Comparison of ENCODE assay signal across 9 cellular contexts in genomic region chr19:48364564-48365363, GRCh38. TPM values are rescaled to one million over a fixed set of nuclear protein-coding genes. Genes with fewer than 3 reads are reported as not detected.
DNase-seq lines count a peak whose midpoint lies in the region; ATAC-seq, FAIRE-seq and TF ChIP-seq lines count a peak whose summit lies in the region.
"Had no signal": no experiment of that assay in that cellular context is flagged by ENCODE, and none has a peak within 500 bp of the region (broad histone marks: within the 10 kb centered on the region; RNA-seq: fewer than 3 reads in every experiment).

No MANE protein-coding gene starts in this region.

- in situ Hi-C loops in K562 (cut with MboI) (no loop called here), G401 (cut with HindIII; ENCODE audit: low sequenced_read_pairs) (no loop called here)

- ATAC-seq in left ventricle myocardium superior (no peak), K562 (no peak)

- TF ChIP-seq EP300 in K562 (IDR thresholded peaks at IDR 0.05; ENCODE audit: low read length): no peak

- H3K9ac ChIP-seq in K562 (ENCODE audit: insufficient read depth in 1 of 2, low read depth in 2 of 2, low read length in 2 of 2) (peak overlapping the region; percentile 61 to 76), mesendoderm (ENCODE audit: low read length) (peak overlapping the region; percentile 68)

- POLR2A ChIA-PET in K562 (lab: Yijun Ruan, JAX): interaction anchor here (0.6 to 2.5 kb wide), 8 partner anchors 8 to 358 kb away, joined by 3 to 13 read pairs (median 4); partner anchors contain the start of gene KDELR1

- DNase-seq in left ventricle myocardium inferior: no peak
- DNase-seq in left ventricle myocardium superior: no peak
- DNase-seq in K562 (ENCODE audit: extremely low read depth in 1 of 4, low spot score in 3 of 4): no peak
- no peak for DNase-seq in mesendoderm
- peak; percentile 25 to 28 for DNase-seq in uterus
- DNase-seq in NCI-H128 (lab: John Stamatoyannopoulos, UW; ENCODE audit: unreplicated experiment): no peak
- DNase-seq in SKM-1 treated with dmso at 0.1 percent for 144 hours (lab: John Stamatoyannopoulos, UW; ENCODE audit: unreplicated experiment): no peak
- no peak for DNase-seq in G401 (ENCODE audit: low spot score)

- H4K5ac ChIP-seq in mesendoderm (ENCODE audit: low read length): no peak overlapping the region

- no peak overlapping the region for H2BK120ac ChIP-seq in mesendoderm (ENCODE audit: low read depth, low read length)

- no peak for TF ChIP-seq CTCF in left ventricle myocardium inferior (IDR thresholded peaks at IDR 0.05; ENCODE audit: borderline replicate concordance)
- no peak for TF ChIP-seq CTCF in K562 (IDR thresholded peaks at IDR 0.05 in 2 of 3, conservative IDR thresholded peaks at IDR 0.05 in 1 of 3; ENCODE audit: insufficient read depth in 2 of 3, low read depth in 1 of 3, low read length in 3 of 3)
- no peak for TF ChIP-seq CTCF in uterus (IDR thresholded peaks at IDR 0.05)

- TF ChIP-seq RAD21 in K562 (CRISPR knock-in tag; conservative IDR thresholded peaks at IDR 0.05 in 1 of 2, IDR thresholded peaks at IDR 0.05 in 1 of 2): no peak

- H3K18ac ChIP-seq in mesendoderm (ENCODE audit: low read length): peak overlapping the region; percentile 12

- WGBS in K562 (ENCODE audit: insufficient coverage, low coverage, missing lambda C conversion rate): 30% methylated on average over 10 of the region's 12 CpGs
- WGBS in mesendoderm (ENCODE audit: extremely low coverage, insufficient coverage, low lambda C conversion rate): no CpG with 5 or more reads among the region's 12 CpGs

- intact Hi-C loops in left ventricle myocardium inferior (cut with micrococcal nuclease) (no loop called here), left ventricle myocardium superior (cut with micrococcal nuclease) (no loop called here), K562 (cut with micrococcal nuclease) (loop anchor here (2.0 to 5.0 kb wide), 3 partner anchors 26 to 42 kb away; partner anchors contain the start of gene KDELR1), uterus (cut with DNase I; ENCODE audit: low total_unique reads) (no loop called here)

- no peaks in the 10 kb centered on the region for H3K79me1 ChIP-seq in mesendoderm (ENCODE audit: low read length)

- H3K4me2 ChIP-seq in K562 (ENCODE audit: insufficient read depth, low read length) (peak overlapping the region; percentile 74), mesendoderm (ENCODE audit: low read length) (peak overlapping the region; percentile 77)

- peak overlapping the region; percentile 88 for H3K56ac ChIP-seq in mesendoderm (ENCODE audit: low read length)

- no peak overlapping the region for H2BK15ac ChIP-seq in mesendoderm (replicated peaks; ENCODE audit: low read depth)

- TF ChIP-seq POLR2A in K562 (conservative IDR thresholded peaks at IDR 0.05) (no peak; the same call in none of the 2 replicates), uterus (IDR thresholded peaks at IDR 0.05) (no peak)

- FAIRE-seq in K562 (lab: Jason Lieb, UNC): no peak

- peak overlapping the region; percentile 88 for H2AFZ ChIP-seq in K562 (ENCODE audit: low read depth, low read length)

- no peak overlapping the region for H3K4ac ChIP-seq in mesendoderm (ENCODE audit: low read depth, low read length)

- H3K27me3 ChIP-seq in left ventricle myocardium inferior (ENCODE audit: low read depth) (no peaks in the 10 kb centered on the region), K562 (ENCODE audit: control insufficient read depth in 2 of 2, insufficient read depth in 2 of 2, low read length in 2 of 2) (no peaks in the 10 kb centered on the region), mesendoderm (ENCODE audit: insufficient read depth, low read length, poor library complexity) (no peaks in the 10 kb centered on the region), uterus (no peaks in the 10 kb centered on the region)
- H3K27me3 ChIP-seq: MG63 had no signal

- no peaks in the 10 kb centered on the region for H3K9me1 ChIP-seq in K562 (ENCODE audit: control insufficient read depth, insufficient read depth, low read length)

- no peaks in the 10 kb centered on the region for H4K20me1 ChIP-seq in K562 (replicated peaks; ENCODE audit: control insufficient read depth, insufficient read depth, low read length)

- no peak overlapping the region for H2BK5ac ChIP-seq in mesendoderm (ENCODE audit: low read length)

- H3K4me1 ChIP-seq in left ventricle myocardium inferior (peaks cover 11% of the 10 kb centered on the region), K562 (replicated peaks in 1 of 2; ENCODE audit: control insufficient read depth in 2 of 2, insufficient read depth in 2 of 2, low read length in 2 of 2) (peaks cover 8 to 29% of the 10 kb centered on the region in 2 experiments), mesendoderm (ENCODE audit: control insufficient read depth, low read depth, low read length) (peaks cover 3% of the 10 kb centered on the region), uterus (peaks cover 0 to 5% of the 10 kb centered on the region in 2 donors)

- H3K36me3 ChIP-seq in left ventricle myocardium inferior: peaks cover 5% of the 10 kb centered on the region
- H3K36me3 ChIP-seq in K562 (ENCODE audit: control insufficient read depth, insufficient read depth, low read length): peaks cover 3% of the 10 kb centered on the region; the same call in 2 of the 3 replicates
- H3K36me3 ChIP-seq in mesendoderm (ENCODE audit: control insufficient read depth, insufficient read depth, low read length): no peaks in the 10 kb centered on the region
- no peaks in the 10 kb centered on the region for H3K36me3 ChIP-seq in uterus

- no peaks in the 10 kb centered on the region for H3K9me3 ChIP-seq in left ventricle myocardium inferior (replicated peaks)
- H3K9me3 ChIP-seq in K562 (replicated peaks; ENCODE audit: control insufficient read depth, insufficient read depth, low read depth, low read length): no peaks in the 10 kb centered on the region
- no peaks in the 10 kb centered on the region for H3K9me3 ChIP-seq in uterus
- H3K9me3 ChIP-seq: MG63 had no signal

- H3K79me2 ChIP-seq in K562 (ENCODE audit: control insufficient read depth, insufficient read depth, low read length) (peaks cover 4% of the 10 kb centered on the region; the same call in 1 of the 3 replicates), mesendoderm (ENCODE audit: control insufficient read depth, insufficient read depth, low read length) (no peaks in the 10 kb centered on the region)

- H3K27ac ChIP-seq in left ventricle myocardium inferior (replicated peaks) (peak overlapping the region; percentile 95), K562 (ENCODE audit: extremely low read depth, low read depth, low read length) (peak overlapping the region; percentile 83), mesendoderm (ENCODE audit: low read depth, low read length) (no peak overlapping the region), uterus (peak overlapping the region; percentile 95 to 97)

- TSS peak; percentile 98 for BruUV-seq in K562 (replicated peaks; lab: Mats Ljungman, UMichigan)

- H3K4me3 ChIP-seq in left ventricle myocardium inferior: peak overlapping the region; percentile 79
- H3K4me3 ChIP-seq in K562: peak overlapping the region; percentile 23
- H3K4me3 ChIP-seq in mesendoderm (ENCODE audit: low read length): no peak overlapping the region
- peak overlapping the region in 1 of 2 donors; percentile 25 for H3K4me3 ChIP-seq in uterus

- CTCF ChIA-PET in K562 (lab: Yijun Ruan, JAX; ENCODE audit: low intra/inter-chr PET ratio): no interaction called here

- no peak overlapping the region for H3K23ac ChIP-seq in mesendoderm (ENCODE audit: low read length)

- H2AK5ac ChIP-seq in mesendoderm (ENCODE audit: low read length): peak overlapping the region; percentile 74

- peak overlapping the region; percentile 76 for H4K8ac ChIP-seq in mesendoderm (ENCODE audit: low read depth, low read length)

RNA-seq across cellular contexts. Expression of gene SYNGR4, which starts 0.6 kb away (rescaled TPM):
- total RNA-seq in left ventricle myocardium inferior (not detected), left ventricle myocardium superior (not detected), K562 (2014; rRNA removed) (not detected in 2 replicates), K562 (2014; rRNA removed; fragmentation: Illumina TruSeq; extraction: Trizol) (not detected in 2 replicates), K562 (2015; rRNA removed; fragmentation: Illumina TruSeq; extraction: Trizol) (not detected in 2 replicates), K562 (2021) (not detected in 2 replicates), uterus (not detected)
- not detected in 2 replicates for total RNA-seq in K562 (2011; cell fraction: chromatin; rRNA removed; ENCODE audit: low replicate concordance)
- total RNA-seq in K562 (2011; cell fraction: nucleolus; rRNA removed): not detected in 2 replicates
- total RNA-seq in K562 (2011; cell fraction: nucleoplasm; rRNA removed): not detected in 2 replicates
- polyA plus RNA-seq in K562 (2011; rRNA removed) (0.19 TPM in 1 of 2 replicates, not detected in the other), K562 (2014; fragmentation: Illumina TruSeq; extraction: Trizol) (0.28 TPM in 1 of 2 replicates, not detected in the other), K562 (2014; fragmentation: Nextera tagmentation; extraction: Ambion mirVana) (under 1 TPM in 1 of 2 experiments, not detected in 1; 0.14 TPM), K562 (2014; rRNA removed) (0.07 TPM in 1 of 2 replicates, not detected in the other)
- 0.07 and 0.09 TPM in 2 replicates for polyA plus RNA-seq in K562 (2011; cell fraction: cytosol; rRNA removed)
- not detected in 2 replicates for polyA plus RNA-seq in K562 (2011; cell fraction: nucleus; rRNA removed)
- polyA plus RNA-seq in K562 (2012): 0.22 and 0.46 TPM in 2 replicates
- polyA minus RNA-seq in K562 (2011; rRNA and poly(A)+ RNA removed): 0.21 TPM in 2 replicates
- not detected in 2 replicates for polyA minus RNA-seq in K562 (2011; cell fraction: cytosol; rRNA and poly(A)+ RNA removed)
- not detected in 2 replicates for polyA minus RNA-seq in K562 (2011; cell fraction: nucleus; rRNA and poly(A)+ RNA removed)
- polyA plus RNA-seq in mesendoderm (2013, experiment 1 of 2): 0.13 TPM
- polyA plus RNA-seq in mesendoderm (2013, experiment 2 of 2): 0.14 TPM
- not detected in 2 replicates for total RNA-seq in G401 (2014; rRNA removed; shearing (Covaris generic))

RNA-seq across cellular contexts. Expression of gene TMEM143, which starts 1.0 kb away (rescaled TPM):
- 108 TPM for total RNA-seq in left ventricle myocardium inferior
- total RNA-seq in left ventricle myocardium superior: 110 TPM
- 29.3 and 59.3 TPM in 2 replicates for total RNA-seq in K562 (2011; cell fraction: chromatin; rRNA removed; ENCODE audit: low replicate concordance)
- 38.5 and 49.2 TPM in 2 replicates for total RNA-seq in K562 (2011; cell fraction: nucleolus; rRNA removed)
- 33.1 and 37.4 TPM in 2 replicates for total RNA-seq in K562 (2011; cell fraction: nucleoplasm; rRNA removed)
- 2.3 and 5.1 TPM in 2 replicates for total RNA-seq in K562 (2014; rRNA removed)
- 0.96 and 1.9 TPM in 2 replicates for total RNA-seq in K562 (2014; rRNA removed; fragmentation: Illumina TruSeq; extraction: Trizol)
- total RNA-seq in K562 (2015; rRNA removed; fragmentation: Illumina TruSeq; extraction: Trizol): 2.5 and 4.3 TPM in 2 replicates
- 7.9 and 8.8 TPM in 2 replicates for total RNA-seq in K562 (2021)
- 6.6 and 12.4 TPM in 2 replicates for polyA plus RNA-seq in K562 (2011; rRNA removed)
- polyA plus RNA-seq in K562 (2011; cell fraction: cytosol; rRNA removed): 9.7 and 10.7 TPM in 2 replicates
- 52.1 and 58.7 TPM in 2 replicates for polyA plus RNA-seq in K562 (2011; cell fraction: nucleus; rRNA removed)
- polyA plus RNA-seq in K562 (2012): 5.2 and 12.0 TPM in 2 replicates
- polyA plus RNA-seq in K562 (2014; fragmentation: Illumina TruSeq; extraction: Trizol): 4.7 and 5.0 TPM in 2 replicates
- polyA plus RNA-seq in K562 (2014; fragmentation: Nextera tagmentation; extraction: Ambion mirVana): under 1 TPM; 0.66 to 0.67 TPM
- polyA plus RNA-seq in K562 (2014; rRNA removed): 7.2 and 7.8 TPM in 2 replicates
- 3.8 and 5.5 TPM in 2 replicates for polyA minus RNA-seq in K562 (2011; rRNA and poly(A)+ RNA removed)
- polyA minus RNA-seq in K562 (2011; cell fraction: cytosol; rRNA and poly(A)+ RNA removed): 10.0 and 12.9 TPM in 2 replicates
- polyA minus RNA-seq in K562 (2011; cell fraction: nucleus; rRNA and poly(A)+ RNA removed): 8.5 and 16.0 TPM in 2 replicates
- polyA plus RNA-seq in mesendoderm (2013, experiment 1 of 2): 4.8 TPM
- 4.9 TPM for polyA plus RNA-seq in mesendoderm (2013, experiment 2 of 2)
- 1 to 10 TPM in 3 of 4 donors, under 1 TPM in 1; 0.88 to 6.7 (median 5.8) TPM for total RNA-seq in uterus
- 7.4 and 9.8 TPM in 2 replicates for total RNA-seq in G401 (2014; rRNA removed; shearing (Covaris generic))

RNA-seq across cellular contexts. Expression of gene KDELR1, which starts 26.6 kb away (rescaled TPM):
- 68.4 TPM for total RNA-seq in left ventricle myocardium inferior
- 79.4 TPM for total RNA-seq in left ventricle myocardium superior
- 108 and 202 TPM in 2 replicates for total RNA-seq in K562 (2011; cell fraction: chromatin; rRNA removed; ENCODE audit: low replicate concordance)
- total RNA-seq in K562 (2011; cell fraction: nucleolus; rRNA removed): 194 and 232 TPM in 2 replicates
- total RNA-seq in K562 (2011; cell fraction: nucleoplasm; rRNA removed): 218 and 234 TPM in 2 replicates
- 54.2 and 66.1 TPM in 2 replicates for total RNA-seq in K562 (2014; rRNA removed)
- total RNA-seq in K562 (2014; rRNA removed; fragmentation: Illumina TruSeq; extraction: Trizol): 49.1 and 52.5 TPM in 2 replicates
- total RNA-seq in K562 (2015; rRNA removed; fragmentation: Illumina TruSeq; extraction: Trizol): 58.5 and 60.6 TPM in 2 replicates
- total RNA-seq in K562 (2021): 133 and 138 TPM in 2 replicates
- polyA plus RNA-seq in K562 (2011; rRNA removed): 82.9 and 185 TPM in 2 replicates
- polyA plus RNA-seq in K562 (2011; cell fraction: cytosol; rRNA removed): 130 and 145 TPM in 2 replicates
- polyA plus RNA-seq in K562 (2011; cell fraction: nucleus; rRNA removed): 95.0 and 123 TPM in 2 replicates
- 104 and 182 TPM in 2 replicates for polyA plus RNA-seq in K562 (2012)
- 165 and 185 TPM in 2 replicates for polyA plus RNA-seq in K562 (2014; fragmentation: Illumina TruSeq; extraction: Trizol)
- 10 to 100 TPM in 1 of 2 experiments, 1 to 10 TPM in 1; 6.1 to 11.1 TPM for polyA plus RNA-seq in K562 (2014; fragmentation: Nextera tagmentation; extraction: Ambion mirVana)
- 75.0 and 76.4 TPM in 2 replicates for polyA plus RNA-seq in K562 (2014; rRNA removed)
- polyA minus RNA-seq in K562 (2011; rRNA and poly(A)+ RNA removed): 42.4 and 68.6 TPM in 2 replicates
- 60.7 and 117 TPM in 2 replicates for polyA minus RNA-seq in K562 (2011; cell fraction: cytosol; rRNA and poly(A)+ RNA removed)
- polyA minus RNA-seq in K562 (2011; cell fraction: nucleus; rRNA and poly(A)+ RNA removed): 10.4 and 21.3 TPM in 2 replicates
- polyA plus RNA-seq in mesendoderm (2013, experiment 1 of 2): 243 TPM
- polyA plus RNA-seq in mesendoderm (2013, experiment 2 of 2): 238 TPM
- 100 to 1,000 TPM in 2 of 4 donors, 10 to 100 TPM in 2; 58.5 to 137 (median 89.3) TPM for total RNA-seq in uterus
- total RNA-seq in G401 (2014; rRNA removed; shearing (Covaris generic)): 137 and 145 TPM in 2 replicates

RNA-seq across cellular contexts. Expression of gene GRIN2D, which starts 28.7 kb away (rescaled TPM):
- 0.30 TPM for total RNA-seq in left ventricle myocardium inferior
- total RNA-seq in left ventricle myocardium superior: 0.17 TPM
- 10.1 and 29.7 TPM in 2 replicates for total RNA-seq in K562 (2011; cell fraction: chromatin; rRNA removed; ENCODE audit: low replicate concordance)
- total RNA-seq in K562 (2011; cell fraction: nucleolus; rRNA removed): 20.7 and 23.5 TPM in 2 replicates
- total RNA-seq in K562 (2011; cell fraction: nucleoplasm; rRNA removed): 16.9 and 17.3 TPM in 2 replicates
- 4.7 and 5.3 TPM in 2 replicates for total RNA-seq in K562 (2014; rRNA removed)
- total RNA-seq in K562 (2014; rRNA removed; fragmentation: Illumina TruSeq; extraction: Trizol): 0.86 and 0.98 TPM in 2 replicates
- 1.8 and 2.7 TPM in 2 replicates for total RNA-seq in K562 (2015; rRNA removed; fragmentation: Illumina TruSeq; extraction: Trizol)
- total RNA-seq in K562 (2021): 24.7 and 31.5 TPM in 2 replicates
- polyA plus RNA-seq in K562 (2011; rRNA removed): 0.95 and 2.5 TPM in 2 replicates
- polyA plus RNA-seq in K562 (2011; cell fraction: cytosol; rRNA removed): 2.4 and 3.0 TPM in 2 replicates
- 10.1 and 14.4 TPM in 2 replicates for polyA plus RNA-seq in K562 (2011; cell fraction: nucleus; rRNA removed)
- 12.9 and 14.4 TPM in 2 replicates for polyA plus RNA-seq in K562 (2012)
- 7.5 and 12.0 TPM in 2 replicates for polyA plus RNA-seq in K562 (2014; fragmentation: Illumina TruSeq; extraction: Trizol)
- polyA plus RNA-seq in K562 (2014; fragmentation: Nextera tagmentation; extraction: Ambion mirVana): under 1 TPM; 0.32 to 0.55 TPM
- polyA plus RNA-seq in K562 (2014; rRNA removed): 5.3 and 5.6 TPM in 2 replicates
- polyA minus RNA-seq in K562 (2011; rRNA and poly(A)+ RNA removed): 1.9 and 2.3 TPM in 2 replicates
- polyA minus RNA-seq in K562 (2011; cell fraction: cytosol; rRNA and poly(A)+ RNA removed): 15.0 and 18.7 TPM in 2 replicates
- polyA minus RNA-seq in K562 (2011; cell fraction: nucleus; rRNA and poly(A)+ RNA removed): 7.8 and 8.8 TPM in 2 replicates
- polyA plus RNA-seq in mesendoderm (2013, experiment 1 of 2): 2.2 TPM
- 2.1 TPM for polyA plus RNA-seq in mesendoderm (2013, experiment 2 of 2)
- 1 to 10 TPM in 1 of 4 donors, under 1 TPM in 2, not detected in 1; under 0.01 to 2.4 (median 0.21) TPM for total RNA-seq in uterus
- total RNA-seq in G401 (2014; rRNA removed; shearing (Covaris generic)): 5.4 and 6.1 TPM in 2 replicates

RNA-seq across cellular contexts. Expression of gene EMP3, which starts 39.4 kb away (rescaled TPM):
- total RNA-seq in left ventricle myocardium inferior: 32.1 TPM
- total RNA-seq in left ventricle myocardium superior: 33.8 TPM
- total RNA-seq in K562 (2011; cell fraction: chromatin; rRNA removed; ENCODE audit: low replicate concordance): 94.2 and 300 TPM in 2 replicates
- total RNA-seq in K562 (2011; cell fraction: nucleolus; rRNA removed): 624 and 788 TPM in 2 replicates
- total RNA-seq in K562 (2011; cell fraction: nucleoplasm; rRNA removed): 425 and 454 TPM in 2 replicates
- total RNA-seq in K562 (2014; rRNA removed): 137 and 194 TPM in 2 replicates
- 184 and 204 TPM in 2 replicates for total RNA-seq in K562 (2014; rRNA removed; fragmentation: Illumina TruSeq; extraction: Trizol)
- 386 and 393 TPM in 2 replicates for total RNA-seq in K562 (2015; rRNA removed; fragmentation: Illumina TruSeq; extraction: Trizol)
- 296 and 321 TPM in 2 replicates for total RNA-seq in K562 (2021)
- polyA plus RNA-seq in K562 (2011; rRNA removed): 355 and 448 TPM in 2 replicates
- 690 and 1,312 TPM in 2 replicates for polyA plus RNA-seq in K562 (2011; cell fraction: cytosol; rRNA removed)
- 177 and 267 TPM in 2 replicates for polyA plus RNA-seq in K562 (2011; cell fraction: nucleus; rRNA removed)
- 325 and 506 TPM in 2 replicates for polyA plus RNA-seq in K562 (2012)
- polyA plus RNA-seq in K562 (2014; fragmentation: Illumina TruSeq; extraction: Trizol): 308 and 333 TPM in 2 replicates
- polyA plus RNA-seq in K562 (2014; fragmentation: Nextera tagmentation; extraction: Ambion mirVana): 100 to 1,000 TPM; 123 to 227 TPM
- polyA plus RNA-seq in K562 (2014; rRNA removed): 314 and 369 TPM in 2 replicates
- 191 and 276 TPM in 2 replicates for polyA minus RNA-seq in K562 (2011; rRNA and poly(A)+ RNA removed)
- polyA minus RNA-seq in K562 (2011; cell fraction: cytosol; rRNA and poly(A)+ RNA removed): 149 and 202 TPM in 2 replicates
- polyA minus RNA-seq in K562 (2011; cell fraction: nucleus; rRNA and poly(A)+ RNA removed): 51.7 and 64.9 TPM in 2 replicates
- polyA plus RNA-seq in mesendoderm (2013, experiment 1 of 2): 19.6 TPM
- 22.3 TPM for polyA plus RNA-seq in mesendoderm (2013, experiment 2 of 2)
- 100 to 1,000 TPM in 1 of 4 donors, 10 to 100 TPM in 3; 23.8 to 147 (median 45.2) TPM for total RNA-seq in uterus
- 73.8 and 83.8 TPM in 2 replicates for total RNA-seq in G401 (2014; rRNA removed; shearing (Covaris generic))

Comparison
In these comparisons a context has a peak if more than half of its experiments do, and no peak if none do; other contexts are left out.
1. DNase-seq: peak in uterus (2 of 2); none in left ventricle myocardium inferior (single experiment), left ventricle myocardium superior (single experiment), K562 (0 of 4), mesendoderm (single experiment), NCI-H128 (single experiment), SKM-1 treated with dmso at 0.1 percent for 144 hours (single experiment) and G401 (single experiment).